Comparison of ENCODE assay signal across 8 cellular contexts in genomic region chr15:55290361-55291057, GRCh38. TPM values are rescaled to one million over a fixed set of nuclear protein-coding genes. Genes with fewer than 3 reads are reported as not detected.
DNase-seq lines count a peak whose midpoint lies in the region; ATAC-seq and TF ChIP-seq lines count a peak whose summit lies in the region.

No MANE protein-coding gene starts in this region.

- H3K27me3 ChIP-seq in right atrium auricular region (no peaks in the 10 kb centered on the region), aorta (ENCODE audit: control insufficient read depth in 1 of 2, insufficient read depth in 2 of 2, low read length in 1 of 2) (no peaks in the 10 kb centered on the region)

- H3K9me3 ChIP-seq in T-helper 17 cell (ENCODE audit: control insufficient read depth, low read length, poor library complexity, severe bottlenecking) (no peaks in the 10 kb centered on the region), right atrium auricular region (no peaks in the 10 kb centered on the region), aorta (ENCODE audit: control insufficient read depth, low read length) (no peaks in the 10 kb centered on the region)

- intact Hi-C loops in aorta (cut with DNase I): loop anchor here (2.0 to 10.0 kb wide), 4 partner anchors 70 to 1316 kb away; partner anchors contain the start of gene UNC13C (in 1 of the 2)

- H3K4me1 ChIP-seq in right atrium auricular region (peaks cover 0 to 5% of the 10 kb centered on the region in 2 donors), aorta (ENCODE audit: control insufficient read depth in 1 of 2, insufficient read depth in 2 of 2, low read length in 2 of 2) (no peaks in the 10 kb centered on the region)

- ATAC-seq in GM18499 (IDR thresholded peaks at IDR 0.05; ENCODE audit: insufficient read depth, unreplicated experiment): peak; percentile 60
- peak; percentile 75 for ATAC-seq in HG02884 (IDR thresholded peaks at IDR 0.05; ENCODE audit: unreplicated experiment)
- ATAC-seq in T-helper 17 cell: peak; percentile 78
- peak; percentile 96 for ATAC-seq in aorta (ENCODE audit: low FRiP score)

- H3K4me3 Mint-ChIP-seq in T-helper 17 cell: peak overlapping the region; percentile 96

- H3K4me1 Mint-ChIP-seq in T-helper 17 cell: peaks cover 31% of the 10 kb centered on the region

- WGBS in aorta, 2 donors: 9 to 10% methylated on average over 23 of the region's 23 CpGs

- peak; percentile 52 for DNase-seq in NCI-H1436 (lab: John Stamatoyannopoulos, UW)
- DNase-seq in T-helper 17 cell: peak; percentile 70 to 81 (median 71)
- peak in 52 of 56 donors; percentile 8 to 80 (median 45) for DNase-seq in amygdala (lab: John Stamatoyannopoulos, UW)
- peak; percentile 87 for DNase-seq in right atrium auricular region (ENCODE audit: low spot score)
- peak; percentile 58 for DNase-seq in putamen (ENCODE audit: low spot score)
- DNase-seq in aorta: peak; percentile 91 to 96

- TF ChIP-seq CTCF in right atrium auricular region (IDR thresholded peaks at IDR 0.05): peak; percentile 79 to 94

- H3K36me3 Mint-ChIP-seq in T-helper 17 cell (ENCODE audit: low read depth): peaks cover 6% of the 10 kb centered on the region

- peak overlapping the region; percentile 96 for H3K27ac Mint-ChIP-seq in T-helper 17 cell

- H3K4me3 ChIP-seq in right atrium auricular region: peak overlapping the region; percentile 68 to 87
- peak overlapping the region; percentile 70 to 71 for H3K4me3 ChIP-seq in aorta (ENCODE audit: low read length in 2 of 2)

- H3K36me3 ChIP-seq in right atrium auricular region: no peaks in the 10 kb centered on the region
- H3K36me3 ChIP-seq in aorta (ENCODE audit: control insufficient read depth in 1 of 2, insufficient read depth in 2 of 2, low read length in 1 of 2): no peaks in the 10 kb centered on the region

- peak overlapping the region; percentile 69 to 88 for H3K27ac ChIP-seq in right atrium auricular region
- H3K27ac ChIP-seq in aorta (ENCODE audit: low read depth in 1 of 2, low read length in 2 of 2): peak overlapping the region; percentile 71 to 82

- no peaks in the 10 kb centered on the region for H3K27me3 Mint-ChIP-seq in T-helper 17 cell

RNA-seq across cellular contexts. Expression of gene RAB27A, which starts 0.9 kb away (rescaled TPM):
- 10 to 100 TPM; 27.1 to 31.4 TPM for total RNA-seq in T-helper 17 cell
- total RNA-seq in right atrium auricular region: 1 to 10 TPM; 5.0 to 7.9 TPM
- 10 to 100 TPM; 54.3 to 67.5 TPM for total RNA-seq in aorta
- polyA plus RNA-seq in aorta: 10 to 100 TPM; 20.5 to 34.7 TPM

RNA-seq across cellular contexts. Expression of gene PIGBOS1, which starts 28.4 kb away (rescaled TPM):
- total RNA-seq in T-helper 17 cell (1 to 10 TPM; 6.1 to 9.0 TPM), right atrium auricular region (10 to 100 TPM; 11.4 to 14.8 TPM), aorta (10 to 100 TPM; 12.5 to 14.5 TPM)
- polyA plus RNA-seq in aorta: 10 to 100 TPM; 15.4 to 21.7 TPM

RNA-seq across cellular contexts. Expression of gene PIGB, which starts 28.5 kb away (rescaled TPM):
- total RNA-seq in T-helper 17 cell (10 to 100 TPM; 23.2 to 24.5 TPM), right atrium auricular region (1 to 10 TPM; 3.2 to 3.3 TPM), aorta (10 to 100 TPM; 14.4 to 18.3 TPM)
- 10 to 100 TPM in 1 of 2 donors, 1 to 10 TPM in 1; 4.0 to 27.1 TPM for polyA plus RNA-seq in aorta

Comparison
In these comparisons a context has a peak if more than half of its experiments do, and no peak if none do; other contexts are left out.
1. Peak in every context shown above with its lines: DNase-seq, ATAC-seq, H3K4me3 ChIP-seq and H3K27ac ChIP-seq.